17 cellular contexts compared by ENCODE assay signal in the genomic region with DNA sequence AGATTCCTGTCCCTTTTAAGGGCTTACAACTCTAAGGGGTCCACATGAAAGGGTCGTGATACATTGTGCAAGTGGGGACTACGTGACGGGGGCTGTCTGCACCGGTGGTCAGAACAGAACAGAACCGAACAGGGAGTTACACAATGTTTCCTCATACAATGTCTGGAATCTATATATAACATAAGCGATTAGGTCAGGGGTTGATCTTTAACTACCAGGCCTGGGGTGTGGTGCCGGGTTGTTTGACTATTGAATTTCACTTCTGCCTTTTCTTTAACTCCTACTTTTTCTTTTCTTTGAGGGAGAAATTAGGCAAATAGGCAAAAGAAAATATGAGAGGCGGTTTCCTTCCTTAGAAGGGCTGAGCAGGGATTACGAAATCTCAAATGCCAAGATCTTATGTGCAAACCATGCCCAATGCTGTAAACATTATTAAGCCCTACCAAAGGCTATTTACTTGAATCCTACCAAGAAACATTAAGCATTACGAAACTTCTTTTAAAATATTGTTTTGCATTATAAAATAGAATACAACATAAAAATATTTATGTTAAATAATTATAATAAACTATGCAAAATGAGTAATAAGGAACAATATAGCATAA.
DNase-seq lines count a peak whose midpoint lies in the region; ATAC-seq lines count a peak whose summit lies in the region.
"Had no signal": no experiment of that assay in that cellular context is flagged by ENCODE, and none has a peak within 500 bp of the region (broad histone marks: within the 10 kb centered on the region; RNA-seq: fewer than 3 reads in every experiment).

No MANE protein-coding gene starts in this region.

- no peaks in the 10 kb centered on the region for H3K27me3 ChIP-seq in BLaER1 treated with 17β-estradiol and CSF1 and Interleukin-3, amounts not matched to agents 10 nM and 100 nM
- H3K27me3 ChIP-seq: SJSA1 had no signal

- peaks cover 4 to 40% (median 11%) of the 10 kb centered on the region in 10 experiments; a peak in 17 of 20 replicates for H3K4me1 ChIP-seq in BLaER1 treated with 17β-estradiol and CSF1 and Interleukin-3, amounts not matched to agents 10 nM and 100 nM
- H3K4me1 ChIP-seq: SJSA1 had no signal

- peak overlapping the region in 3 of 11 experiments; percentile 37 to 46 (median 39); a peak in 4 of 22 replicates for H3K4me2 ChIP-seq in BLaER1 treated with 17β-estradiol and CSF1 and Interleukin-3, amounts not matched to agents 10 nM and 100 nM

- H3K4me3 ChIP-seq in BLaER1 treated with 17β-estradiol and CSF1 and Interleukin-3, amounts not matched to agents 10 nM and 100 nM, result peak overlapping the region in 2 of 10 experiments; percentile 3 to 6; a peak in 1 of 20 replicates
- H3K4me3 ChIP-seq: K562, SJSA1 had no signal

- DNase-seq in NOMO-1 treated with dmso at 0.1 percent for 144 hours (lab: John Stamatoyannopoulos, UW; ENCODE audit: unreplicated experiment) (peak; percentile 74), iris pigment epithelial cell (ENCODE audit: low read depth) (peak; percentile 74), T-helper 9 cell (no peak), amniotic stem cell (lab: John Stamatoyannopoulos, UW) (no peak), dedifferentiated amniotic fluid mesenchymal stem cell (ENCODE audit: extremely low spot score) (no peak)
- DNase-seq: activated naive CD4-positive, alpha-beta T cell treated with anti-CD3 and anti-CD28 coated beads, Interleukin-2, amount 50 U/mL, for 16 hours; activated T-cell treated with anti-CD3 and anti-CD28 coated beads, Interleukin-2, amount 50 U/mL, for 1 hour; NCI-H1436 treated with DMSO at 0.1 percent for 48 hours; NCI-H2227 treated with DMSO at 0.1 percent for 48 hours; retina had no signal

- ATAC-seq in HG02885 (IDR thresholded peaks at IDR 0.05; ENCODE audit: poor library complexity, unreplicated experiment) (peak; percentile 47), GM18861 (IDR thresholded peaks at IDR 0.05; ENCODE audit: unreplicated experiment) (no peak)
- ATAC-seq: esophagus mucosa, HCT116, K562 had no signal

- peaks cover 16 to 66% (median 32%) of the 10 kb centered on the region in 11 experiments for H3K9me3 ChIP-seq in BLaER1 treated with 17β-estradiol and CSF1 and Interleukin-3, amounts not matched to agents 10 nM and 100 nM (replicated peaks in 1 of 11)
- H3K9me3 ChIP-seq: SJSA1 had no signal

- peak overlapping the region in 3 of 11 experiments; percentile 23 to 48 (median 29); a peak in 4 of 22 replicates for H3K9ac ChIP-seq in BLaER1 treated with 17β-estradiol and CSF1 and Interleukin-3, amounts not matched to agents 10 nM and 100 nM

- H3K27ac ChIP-seq in BLaER1 treated with 17β-estradiol and CSF1 and Interleukin-3, amounts not matched to agents 10 nM and 100 nM, result peak overlapping the region in 6 of 11 experiments; percentile 44 to 78 (median 67); a peak in 11 of 22 replicates
- H3K27ac ChIP-seq: SJSA1 had no signal

- no peaks in the 10 kb centered on the region for H4K20me1 ChIP-seq in BLaER1 treated with 17β-estradiol and CSF1 and Interleukin-3, amounts not matched to agents 10 nM and 100 nM

- peaks cover 0 to 5% (median 0%) of the 10 kb centered on the region in 11 experiments; a peak in 1 of 22 replicates for H3K36me3 ChIP-seq in BLaER1 treated with 17β-estradiol and CSF1 and Interleukin-3, amounts not matched to agents 10 nM and 100 nM
- H3K36me3 ChIP-seq: SJSA1 had no signal

Comparison
In these comparisons a context has a peak if more than half of its experiments do, and no peak if none do; other contexts are left out.
1. DNase-seq: peak in NOMO-1 treated with dmso at 0.1 percent for 144 hours (single experiment) and iris pigment epithelial cell (single experiment); none in T-helper 9 cell (single experiment), amniotic stem cell (single experiment) and dedifferentiated amniotic fluid mesenchymal stem cell (single experiment).